10 cellular contexts compared by ENCODE assay signal in the genomic region with DNA sequence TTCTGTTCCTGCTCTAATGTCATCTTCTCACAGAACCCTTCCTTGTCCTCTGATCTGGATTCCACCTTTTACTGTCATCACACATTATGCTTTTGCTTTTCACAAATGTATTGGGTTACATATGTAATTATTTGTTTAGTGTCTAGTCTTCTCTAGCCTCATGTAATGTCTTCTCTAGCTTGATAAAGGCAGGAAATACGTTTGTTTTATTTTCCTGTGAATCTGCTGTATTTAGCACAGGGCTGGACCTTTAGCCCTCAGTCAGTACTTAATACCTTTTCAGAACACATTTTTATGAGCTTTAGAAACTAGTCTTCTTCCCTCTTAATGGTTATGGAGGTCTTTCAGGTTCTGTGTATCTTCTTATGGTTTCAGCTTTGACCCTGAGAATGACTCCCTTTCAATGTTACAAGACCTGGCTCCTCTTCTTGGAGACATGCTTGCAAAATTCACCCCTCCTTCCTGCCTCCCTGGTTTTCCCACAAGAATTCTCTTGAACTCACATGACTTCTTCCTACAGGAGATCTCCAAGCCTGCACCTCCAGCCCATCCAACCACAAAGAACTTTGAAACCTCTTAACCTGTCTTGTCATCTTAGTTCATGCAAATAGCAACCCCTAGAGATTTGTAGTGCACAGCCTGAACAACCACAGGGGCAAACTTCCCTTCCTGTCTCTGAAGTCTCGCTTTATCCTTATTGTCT.
A peak's percentile ranks its signal among the peaks of the same experiment; 100 is the strongest.
DNase-seq lines count a peak whose midpoint lies in the region; ATAC-seq lines count a peak whose summit lies in the region.
"Had no signal": no experiment of that assay in that cellular context is flagged by ENCODE, and none has a peak within 500 bp of the region (broad histone marks: within the 10 kb centered on the region; RNA-seq: fewer than 3 reads in every experiment).

No MANE protein-coding gene starts in this region.

- H3K36me3 Mint-ChIP-seq in memory B cell = no peaks in the 10 kb centered on the region

- no peak overlapping the region for H3K4me3 Mint-ChIP-seq in memory B cell
- H3K4me3 Mint-ChIP-seq: activated T-cell treated with anti-CD3 and anti-CD28 coated beads, Interleukin-2, amount 50 U/mL, for 72 hours had no signal

- peak in 1 of 2 donors; percentile 9 for DNase-seq in memory B cell (ENCODE audit: low spot score in 2 of 2)
- DNase-seq in NCI-H524 (lab: John Stamatoyannopoulos, UW) = no peak
- DNase-seq in anterior cingulate cortex (lab: John Stamatoyannopoulos, UW) = no peak
- no peak for DNase-seq in AG20443 (ENCODE audit: low spot score)
- DNase-seq: activated T-cell treated with anti-CD3 and anti-CD28 coated beads, Interleukin-2, amount 50 U/mL, for 72 hours; T1000 had no signal

- H3K4me1 Mint-ChIP-seq in memory B cell = peaks cover 11% of the 10 kb centered on the region

- no peak overlapping the region for H3K27ac Mint-ChIP-seq in memory B cell
- H3K27ac Mint-ChIP-seq: activated T-cell treated with anti-CD3 and anti-CD28 coated beads, Interleukin-2, amount 50 U/mL, for 72 hours had no signal

- no peaks in the 10 kb centered on the region for H3K9me3 Mint-ChIP-seq in memory B cell
- H3K9me3 Mint-ChIP-seq: activated T-cell treated with anti-CD3 and anti-CD28 coated beads, Interleukin-2, amount 50 U/mL, for 72 hours had no signal

- ATAC-seq in GM18909 (IDR thresholded peaks at IDR 0.05; ENCODE audit: poor library complexity, unreplicated experiment) = peak; percentile 87
- peak; percentile 93 for ATAC-seq in GM21717 (IDR thresholded peaks at IDR 0.05; ENCODE audit: unreplicated experiment)
- peak; percentile 83 for ATAC-seq in HG03280 (IDR thresholded peaks at IDR 0.05; ENCODE audit: unreplicated experiment)
- ATAC-seq in memory B cell (ENCODE audit: low read depth) = peak; percentile 84
- ATAC-seq: activated T-cell treated with anti-CD3 and anti-CD28 coated beads, Interleukin-2, amount 50 U/mL, for 72 hours; gastroesophageal sphincter had no signal

- H3K27me3 Mint-ChIP-seq in memory B cell = peaks cover 2% of the 10 kb centered on the region
